ENCODE assay signal across 8 cellular contexts in the genomic region with DNA sequence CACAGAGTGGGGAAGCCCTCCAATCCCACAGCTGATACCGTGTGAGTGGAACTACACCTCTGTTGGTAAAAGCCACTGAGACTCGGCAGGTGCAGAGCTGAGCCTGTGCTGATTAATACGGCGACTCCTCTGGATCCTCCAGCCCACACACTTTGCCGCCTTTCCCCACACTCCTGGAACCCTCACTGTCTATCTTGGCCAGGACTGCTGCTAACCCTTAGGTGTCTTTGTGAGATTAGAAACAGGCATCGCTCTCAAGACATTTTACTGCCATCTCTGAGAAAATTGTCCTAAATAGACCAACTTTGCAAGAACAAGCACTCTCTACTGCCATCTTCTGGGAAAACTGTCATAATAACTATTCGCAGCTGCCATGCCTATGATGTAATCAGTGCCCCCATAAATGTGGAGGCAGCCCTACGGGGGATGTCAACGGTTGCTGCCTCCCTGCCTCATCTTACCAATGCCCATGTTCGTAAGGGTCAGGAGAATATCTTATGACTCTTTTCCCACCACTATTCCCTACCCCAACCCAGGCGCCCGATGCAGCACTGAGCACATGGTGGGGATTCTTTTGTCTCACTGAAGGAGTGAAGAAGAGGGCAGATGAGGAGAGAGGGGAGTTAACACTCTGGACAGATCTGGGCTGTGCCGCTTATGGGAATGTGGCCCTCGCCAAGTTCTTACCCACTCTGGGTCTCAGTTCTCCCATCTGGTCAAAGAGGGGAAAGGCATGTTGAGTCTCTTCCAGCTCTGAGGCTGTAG. TPM values are rescaled to one million over a fixed set of nuclear protein-coding genes. Genes with fewer than 3 reads are reported as not detected.
DNase-seq lines count a peak whose midpoint lies in the region; ATAC-seq and TF ChIP-seq lines count a peak whose summit lies in the region.

No MANE protein-coding gene starts in this region.

- H3K36me3 ChIP-seq in GM06990 (ENCODE audit: control insufficient read depth, insufficient read depth, low read length) = no peaks in the 10 kb centered on the region

- ATAC-seq in GM18907 (IDR thresholded peaks at IDR 0.05; ENCODE audit: unreplicated experiment) = no peak
- ATAC-seq in HG03457 (IDR thresholded peaks at IDR 0.05; ENCODE audit: unreplicated experiment) = no peak

- H3K27me3 ChIP-seq in GM06990 (replicated peaks; ENCODE audit: control insufficient read depth, insufficient read depth, low read length) = peaks cover 2% of the 10 kb centered on the region

- TF ChIP-seq CTCF in GM06990 (IDR thresholded peaks at IDR 0.05; ENCODE audit: insufficient read depth, low read length, poor library complexity, severe bottlenecking) = peak; percentile 56
- peak; percentile 34 for TF ChIP-seq CTCF in fibroblast of the aortic adventitia (IDR thresholded peaks at IDR 0.05; ENCODE audit: insufficient read depth, low read length)

- H3K4me3 ChIP-seq in GM06990 (replicated peaks; ENCODE audit: low read depth, low read length) (no peak overlapping the region), fibroblast of the aortic adventitia (ENCODE audit: low read depth, low read length) (no peak overlapping the region)

- DNase-seq in A172 (ENCODE audit: low spot score) (peak; percentile 62), GM06990 (ENCODE audit: extremely low read depth, insufficient read length) (no peak), NCI-H187 treated with DMSO at 0.1 percent for 48 hours (lab: John Stamatoyannopoulos, UW) (peak; percentile 26), SW480 (ENCODE audit: low spot score) (peak; percentile 75), fibroblast of the aortic adventitia (ENCODE audit: low read depth) (peak; percentile 53), renal cortical epithelial cell (ENCODE audit: low read depth) (peak; percentile 50)

RNA-seq across cellular contexts. Expression of a gene that starts 26.1 kb away (rescaled TPM):
- total RNA-seq in A172 (2014; rRNA removed; shearing (Covaris generic)) = 0.31 and 0.41 TPM in 2 replicates
- total RNA-seq in fibroblast of the aortic adventitia (ENCODE audit: low replicate concordance) (0.27 and 0.41 TPM in 2 replicates), renal cortical epithelial cell (under 0.01 and 0.30 TPM in 2 replicates)

RNA-seq across cellular contexts. Expression of a gene that starts 59.3 kb away (rescaled TPM):
- 0.07 and 0.14 TPM in 2 replicates for total RNA-seq in A172 (2014; rRNA removed; shearing (Covaris generic))
- total RNA-seq in fibroblast of the aortic adventitia (ENCODE audit: low replicate concordance) (279 and 1,011 TPM in 2 replicates), renal cortical epithelial cell (0.52 and 7.1 TPM in 2 replicates)

Comparison
In these comparisons a context has a peak if more than half of its experiments do, and no peak if none do; other contexts are left out.
1. RNA of a gene that starts 59.3 kb away (total RNA-seq): 279 to 1,011 TPM in fibroblast of the aortic adventitia; 0.52 to 7.1 TPM in renal cortical epithelial cell and 0.07 to 0.14 TPM in A172; every median in the first group is over 10 times any median in the second.